ENCODE assay signal across 30 cellular contexts in genomic region chr6:47301441-47301840, GRCh38.
"Had no signal": no experiment of that assay in that cellular context is flagged by ENCODE, and none has a peak within 500 bp of the region (broad histone marks: within the 10 kb centered on the region; RNA-seq: fewer than 3 reads in every experiment).

No MANE protein-coding gene starts in this region.

- H3K27ac Mint-ChIP-seq: activated CD4-positive, alpha-beta T cell treated with anti-CD3 and anti-CD28 coated beads, Interleukin-2, amount 10 ng/mL, durations not matched to agents 24 days and 14 days; activated CD8-positive, alpha-beta T cell treated with anti-CD3 and anti-CD28 coated beads, Interleukin-2, amount 10 ng/mL, durations not matched to agents 7 days and 5 days; activated naive CD8-positive, alpha-beta T cell treated with anti-CD3 and anti-CD28 coated beads for 36 hours had no signal

- H3K4me1 Mint-ChIP-seq: activated CD4-positive, alpha-beta T cell treated with anti-CD3 and anti-CD28 coated beads, Interleukin-2, amount 10 ng/mL, durations not matched to agents 24 days and 14 days had no signal

- H3K36me3 Mint-ChIP-seq: activated naive CD8-positive, alpha-beta T cell treated with anti-CD3 and anti-CD28 coated beads for 36 hours had no signal

- H3K27me3 ChIP-seq: brain microvascular endothelial cell, MG63 had no signal

- DNase-seq: activated CD4-positive, alpha-beta T cell treated with anti-CD3 and anti-CD28 coated beads, Interleukin-2, amount 10 ng/mL, durations not matched to agents 24 days and 14 days; activated CD4-positive, alpha-beta T cell treated with anti-CD3 and anti-CD28 coated beads, Interleukin-2, amount 50 U/mL, for 4 hours; activated CD8-positive, alpha-beta T cell treated with anti-CD3 and anti-CD28 coated beads, Interleukin-2, amount 10 ng/mL, durations not matched to agents 7 days and 5 days; activated effector memory CD4-positive, alpha-beta T cell treated with Interleukin-2 at 50 U/mL for 16 hours; activated naive CD4-positive, alpha-beta T cell; activated naive CD4-positive, alpha-beta T cell treated with anti-CD3 and anti-CD28 coated beads, Interleukin-2, amount 50 U/mL, for 16 hours; activated naive CD8-positive, alpha-beta T cell treated with anti-CD3 and anti-CD28 coated beads for 36 hours; activated T-cell treated with anti-CD3 and anti-CD28 coated beads, Interleukin-2, amount 50 U/mL, for 4 hours; amniotic stem cell; aorta; brain microvascular endothelial cell; central memory CD4-positive, alpha-beta T cell; Kasumi-1; KBM-7; MG63; NCI-H1048; NCI-H1105 treated with DMSO at 0.1 percent for 48 hours; NCI-H1436; NCI-H1694; NCI-H1930; NCI-H2081 treated with DMSO at 0.1 percent for 48 hours; NCI-H226; NCI-H446 treated with DMSO at 0.1 percent for 48 hours; NCI-H524; NCI-H69; NK-92 treated with Interleukin-12 subunit alpha and Interleukin-12 subunit beta, amount 100 ng/mL, for 24 hours; Right ventricle myocardium superior; T1000 had no signal

- H3K4me3 Mint-ChIP-seq: activated CD4-positive, alpha-beta T cell treated with anti-CD3 and anti-CD28 coated beads, Interleukin-2, amount 10 ng/mL, durations not matched to agents 24 days and 14 days; activated CD8-positive, alpha-beta T cell treated with anti-CD3 and anti-CD28 coated beads, Interleukin-2, amount 10 ng/mL, durations not matched to agents 7 days and 5 days; activated naive CD8-positive, alpha-beta T cell treated with anti-CD3 and anti-CD28 coated beads for 36 hours; activated T-cell treated with anti-CD3 and anti-CD28 coated beads, Interleukin-2, amount 50 U/mL, for 4 hours had no signal

- FAIRE-seq: TTC549 had no signal

- H3K9me3 Mint-ChIP-seq: activated CD4-positive, alpha-beta T cell treated with anti-CD3 and anti-CD28 coated beads, Interleukin-2, amount 10 ng/mL, durations not matched to agents 24 days and 14 days; activated naive CD8-positive, alpha-beta T cell treated with anti-CD3 and anti-CD28 coated beads for 36 hours; activated T-cell treated with anti-CD3 and anti-CD28 coated beads, Interleukin-2, amount 50 U/mL, for 4 hours had no signal

- ATAC-seq: activated CD8-positive, alpha-beta T cell treated with anti-CD3 and anti-CD28 coated beads, Interleukin-2, amount 10 ng/mL, durations not matched to agents 7 days and 5 days; activated T-cell treated with anti-CD3 and anti-CD28 coated beads, Interleukin-2, amount 50 U/mL, for 4 hours had no signal

- H3K27ac ChIP-seq: brain microvascular endothelial cell, SK-N-MC had no signal

- H3K4me3 ChIP-seq: MG63, SK-N-MC had no signal

- H3K9me3 ChIP-seq: MG63 had no signal

- H3K36me3 ChIP-seq: brain microvascular endothelial cell, MG63 had no signal
